ENCODE assay signal across 23 cellular contexts in the genomic region with DNA sequence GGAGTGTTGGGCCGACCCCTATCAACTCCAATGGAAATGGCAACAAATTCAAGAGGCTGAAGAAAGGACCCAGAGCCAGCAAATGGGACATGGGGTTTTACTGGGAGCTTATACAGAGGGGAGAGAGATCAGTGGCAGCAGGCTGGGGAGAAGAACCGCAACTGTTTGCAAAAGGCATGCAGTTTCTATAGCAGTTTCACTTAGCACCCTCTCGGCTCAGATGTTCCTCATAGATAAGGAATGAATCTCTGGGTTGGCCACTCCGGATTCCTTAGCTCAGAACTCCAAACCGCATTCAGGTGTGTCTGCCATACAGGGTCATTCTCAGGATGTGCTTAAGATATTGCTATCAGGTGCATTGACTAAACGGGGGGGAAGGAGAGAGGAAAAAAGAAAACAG.
"Had no signal": no experiment of that assay in that cellular context is flagged by ENCODE, and none has a peak within 500 bp of the region (broad histone marks: within the 10 kb centered on the region; RNA-seq: fewer than 3 reads in every experiment).

No MANE protein-coding gene starts in this region.

- H3K36me3 ChIP-seq: adrenal gland, Peyer's patch, SJSA1 had no signal

- H3K9me3 ChIP-seq: adrenal gland, Peyer's patch had no signal

- H3K27me3 ChIP-seq: adrenal gland, Peyer's patch had no signal

- H3K4me1 ChIP-seq: adrenal gland, Peyer's patch, SJSA1 had no signal

- ATAC-seq: activated CD4-positive, CD25-positive, alpha-beta regulatory T cell treated with anti-CD3 and anti-CD28 coated beads, Interleukin-2, amount 50 U/mL, for 24 hours; activated CD8-positive, alpha-beta T cell treated with anti-CD3 and anti-CD28 coated beads for 36 hours; SK-N-SH treated with all-trans-retinoic acid at 6 μM for 48 hours had no signal

- H3K4me3 ChIP-seq: adrenal gland, Peyer's patch, SJSA1 had no signal

- H3K27ac ChIP-seq: adrenal gland, Peyer's patch, RWPE1, SJSA1 had no signal

- DNase-seq: activated CD4-positive, alpha-beta T cell treated with anti-CD3 and anti-CD28 coated beads for 4 hours; activated CD8-positive, alpha-beta memory T cell treated with anti-CD3 and anti-CD28 coated beads, Interleukin-2, amount 50 U/mL, for 48 hours; activated CD8-positive, alpha-beta T cell treated with anti-CD3 and anti-CD28 coated beads for 36 hours; activated naive CD4-positive, alpha-beta T cell treated with anti-CD3 and anti-CD28 coated beads, Interleukin-2, amount 50 U/mL, for 16 hours; activated naive CD8-positive, alpha-beta T cell treated with anti-CD3 and anti-CD28 coated beads, Interleukin-2, amount 10 ng/mL, durations not matched to agents 7 days and 5 days; activated T-cell treated with anti-CD3 and anti-CD28 coated beads, Interleukin-2, amount 50 U/mL, for 1 hour; adrenal gland; aorta; NCI-H1105 treated with DMSO at 0.1 percent for 48 hours; NCI-H1930; NCI-H2107; NCI-H345; NCI-H510A; NCI-H526 treated with DMSO at 0.1 percent for 48 hours; NCI-H82; NK-92 treated with Interleukin-12 subunit alpha and Interleukin-12 subunit beta, amount 100 ng/mL, for 24 hours; Peyer's patch; SHP77; SW 1271 had no signal
